Comparison of ENCODE assay signal across 27 cellular contexts in the genomic region with DNA sequence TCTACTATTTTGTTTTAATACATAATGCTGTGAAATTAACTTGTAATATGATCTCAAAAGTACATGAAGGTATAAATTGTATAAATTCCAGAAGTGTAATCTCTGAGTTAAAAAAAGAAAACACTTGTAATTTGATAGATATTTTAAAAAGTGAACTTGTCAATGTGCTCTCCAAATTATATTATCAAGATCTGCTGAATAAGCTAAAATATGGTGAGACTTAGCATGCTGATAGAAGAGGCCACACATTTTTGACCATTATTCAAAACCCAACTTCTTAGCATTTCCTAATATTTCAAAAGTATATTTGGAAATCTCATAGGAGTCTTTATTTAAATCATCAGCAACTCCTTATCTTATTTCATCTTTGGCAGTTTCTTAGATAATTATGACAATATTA.
DNase-seq lines count a peak whose midpoint lies in the region; ATAC-seq, FAIRE-seq and TF ChIP-seq lines count a peak whose summit lies in the region.
"Had no signal": no experiment of that assay in that cellular context is flagged by ENCODE, and none has a peak within 500 bp of the region (broad histone marks: within the 10 kb centered on the region; RNA-seq: fewer than 3 reads in every experiment).

No MANE protein-coding gene starts in this region.

- H3K27me3 ChIP-seq in IMR-90 (ENCODE audit: control insufficient read depth, insufficient read depth, low read length): no peaks in the 10 kb centered on the region
- no peaks in the 10 kb centered on the region for H3K27me3 ChIP-seq in K562 (ENCODE audit: control insufficient read depth in 2 of 2, insufficient read depth in 2 of 2, low read length in 2 of 2)
- H3K27me3 ChIP-seq in pancreas: no peaks in the 10 kb centered on the region
- no peaks in the 10 kb centered on the region for H3K27me3 ChIP-seq in CD8-positive, alpha-beta T cell (ENCODE audit: insufficient read depth, low read length)
- H3K27me3 ChIP-seq: BLaER1 treated with 17β-estradiol and CSF1 and Interleukin-3, amounts not matched to agents 10 nM and 100 nM had no signal

- no peak overlapping the region for H4K8ac ChIP-seq in IMR-90 (ENCODE audit: low read depth in 2 of 2, low read length in 2 of 2)

- no peak overlapping the region for H3K4me3 ChIP-seq in A549
- H3K4me3 ChIP-seq in IMR-90 (ENCODE audit: insufficient read depth, low read depth, low read length): no peak overlapping the region
- H3K4me3 ChIP-seq in K562: no peak overlapping the region
- no peak overlapping the region for H3K4me3 ChIP-seq in pancreas
- no peak overlapping the region for H3K4me3 ChIP-seq in CD8-positive, alpha-beta T cell (ENCODE audit: low read depth, low read length)
- H3K4me3 ChIP-seq: BLaER1 treated with 17β-estradiol and CSF1 and Interleukin-3, amounts not matched to agents 10 nM and 100 nM; GM12878 had no signal

- TF ChIP-seq RAD21 in A549 (conservative IDR thresholded peaks at IDR 0.05 in 1 of 2, IDR thresholded peaks at IDR 0.05 in 1 of 2): no peak
- no peak for TF ChIP-seq RAD21 in IMR-90 (IDR thresholded peaks at IDR 0.05; ENCODE audit: low read length)
- TF ChIP-seq RAD21 in K562 (CRISPR knock-in tag; conservative IDR thresholded peaks at IDR 0.05 in 1 of 2, IDR thresholded peaks at IDR 0.05 in 1 of 2): no peak

- H3K4me1 Mint-ChIP-seq in CD8-positive, alpha-beta T cell (ENCODE audit: low read depth): no peaks in the 10 kb centered on the region
- H3K4me1 Mint-ChIP-seq: CD8-positive, alpha-beta memory T cell had no signal

- H4K5ac ChIP-seq in IMR-90 (ENCODE audit: low read depth, low read length): no peak overlapping the region

- no peak overlapping the region for H3K4me3 Mint-ChIP-seq in CD8-positive, alpha-beta T cell
- H3K4me3 Mint-ChIP-seq: B cell; CD4-positive, alpha-beta T cell; CD8-positive, alpha-beta memory T cell had no signal

- H3K18ac ChIP-seq in IMR-90 (ENCODE audit: low read depth, low read length): no peak overlapping the region

- no peak overlapping the region for H4K91ac ChIP-seq in IMR-90 (ENCODE audit: insufficient read depth, low read depth, low read length)

- no peak overlapping the region for H3K14ac ChIP-seq in IMR-90 (replicated peaks; ENCODE audit: low read depth, low read length)

- no peak overlapping the region for H2BK15ac ChIP-seq in IMR-90 (ENCODE audit: low read depth, low read length)

- no peak for ATAC-seq in A549
- ATAC-seq in IMR-90 (ENCODE audit: low read depth): no peak
- no peak for ATAC-seq in K562
- no peak for ATAC-seq in pancreas
- ATAC-seq in CD8-positive, alpha-beta T cell: no peak
- ATAC-seq: GM12878 had no signal

- no peak overlapping the region for H3K27ac ChIP-seq in A549
- H3K27ac ChIP-seq in IMR-90 (ENCODE audit: insufficient read depth, low read length): no peak overlapping the region
- no peak overlapping the region for H3K27ac ChIP-seq in K562 (ENCODE audit: extremely low read depth, low read depth, low read length)
- H3K27ac ChIP-seq in pancreas: no peak overlapping the region
- no peak overlapping the region for H3K27ac ChIP-seq in CD8-positive, alpha-beta T cell (ENCODE audit: low read depth, low read length)
- H3K27ac ChIP-seq: BLaER1 treated with 17β-estradiol and CSF1 and Interleukin-3, amounts not matched to agents 10 nM and 100 nM; C4-2B had no signal

- DNase-seq in A549 (ENCODE audit: low read depth in 1 of 2, low spot score in 1 of 2) (no peak), IMR-90 (no peak), K562 (ENCODE audit: extremely low read depth in 1 of 4, low spot score in 3 of 4) (no peak), pancreas (no peak), mucosa of gallbladder (ENCODE audit: low spot score) (no peak)
- no peak for DNase-seq in activated CD4-positive, alpha-beta T cell treated with anti-CD3 and anti-CD28 coated beads, Interleukin-2, amount 50 U/mL, for 1 hour
- DNase-seq in CD8-positive, alpha-beta T cell: no peak
- DNase-seq: 8988T; AML-193; CD4-positive, alpha-beta T cell; CD8-positive, alpha-beta memory T cell; COR-L47; DMS 273 treated with DMSO at 0.1 percent for 48 hours; DMS153; DMS53; DMS79; DND-41; EL; GDM1 had no signal

- POLR2A ChIA-PET in A549 (lab: Yijun Ruan, JAX) (no interaction called here), IMR-90 (lab: Charles Lee; ENCODE audit: unreplicated experiment) (no interaction called here), K562 (lab: Yijun Ruan, JAX) (no interaction called here)
- POLR2A ChIA-PET in CD8-positive, alpha-beta T cell (lab: Charles Lee): no interaction called here

- H2AK5ac ChIP-seq in IMR-90 (ENCODE audit: low read depth, low read length): no peak overlapping the region

- H3K56ac ChIP-seq in IMR-90 (ENCODE audit: extremely low read depth, insufficient read depth, low read length): no peak overlapping the region

- FAIRE-seq in A549 (lab: Jason Lieb, UNC) (no peak), K562 (lab: Jason Lieb, UNC) (no peak), pancreas (lab: Jason Lieb, UNC) (peak; percentile 39)
- FAIRE-seq: A204.1, GM12878, GM12892, GM18507, GM19239 had no signal

- no peaks in the 10 kb centered on the region for H4K20me1 ChIP-seq in IMR-90 (ENCODE audit: insufficient read depth, low read length)
- no peaks in the 10 kb centered on the region for H4K20me1 ChIP-seq in K562 (replicated peaks; ENCODE audit: control insufficient read depth, insufficient read depth, low read length)
- H4K20me1 ChIP-seq: BLaER1 treated with 17β-estradiol and CSF1 and Interleukin-3, amounts not matched to agents 10 nM and 100 nM had no signal

- in situ Hi-C loops in IMR-90 (cut with MboI; ENCODE audit: low sequenced_read_pairs): no loop called here
- in situ Hi-C loops in K562 (cut with MboI): no loop called here

- H3K4me2 ChIP-seq in A549: no peak overlapping the region
- no peak overlapping the region for H3K4me2 ChIP-seq in IMR-90 (ENCODE audit: low read depth, low read length)
- H3K4me2 ChIP-seq in K562 (ENCODE audit: insufficient read depth, low read length): no peak overlapping the region
- H3K4me2 ChIP-seq: BLaER1 treated with 17β-estradiol and CSF1 and Interleukin-3, amounts not matched to agents 10 nM and 100 nM had no signal

- H3K36me3 Mint-ChIP-seq in CD8-positive, alpha-beta T cell: no peaks in the 10 kb centered on the region
- H3K36me3 Mint-ChIP-seq: CD8-positive, alpha-beta memory T cell had no signal

- dilution Hi-C loops in IMR-90 (cut with HindIII; ENCODE audit: low sequenced_read_pairs, unreplicated experiment): no loop called here

- H3K79me1 ChIP-seq in IMR-90 (ENCODE audit: low read depth in 1 of 2, low read length in 2 of 2): no peaks in the 10 kb centered on the region

- no peak overlapping the region for H3K23ac ChIP-seq in IMR-90 (ENCODE audit: low read depth, low read length)

- no peak overlapping the region for H2BK5ac ChIP-seq in IMR-90 (ENCODE audit: low read depth, low read length, poor library complexity, severe bottlenecking)

- H3K4ac ChIP-seq in IMR-90 (ENCODE audit: low read depth, low read length): no peak overlapping the region

- no peak overlapping the region for H2BK120ac ChIP-seq in IMR-90 (ENCODE audit: low read depth, low read length)

- TF ChIP-seq EP300 in A549 (IDR thresholded peaks at IDR 0.05) (no peak), K562 (IDR thresholded peaks at IDR 0.05; ENCODE audit: low read length) (no peak)

- intact Hi-C loops in IMR-90 (cut with micrococcal nuclease) (no loop called here), K562 (cut with micrococcal nuclease) (no loop called here), pancreas (cut with DNase I) (no loop called here)
- intact Hi-C loops in CD8-positive, alpha-beta T cell (cut with DNase I, micrococcal nuclease): loop anchor here in 1 of 2 experiments (10.0 kb wide), 1 partner anchor 150 kb away; no protein-coding TSS in a partner anchor

- H3K9me3 ChIP-seq in A549 (0 out of 3 replicates have a peak, but pooled peaks cover 7% of the 10 kb centered on the region), IMR-90 (ENCODE audit: control insufficient read depth, insufficient read depth, low read length) (no peaks in the 10 kb centered on the region), K562 (replicated peaks; ENCODE audit: control insufficient read depth, insufficient read depth, low read depth, low read length) (no peaks in the 10 kb centered on the region), pancreas (no peaks in the 10 kb centered on the region)
- no peaks in the 10 kb centered on the region for H3K9me3 ChIP-seq in CD8-positive, alpha-beta T cell (ENCODE audit: low read length)

- H3K9me1 ChIP-seq in IMR-90 (ENCODE audit: insufficient read depth, low read length) (no peaks in the 10 kb centered on the region), K562 (ENCODE audit: control insufficient read depth, insufficient read depth, low read length) (no peaks in the 10 kb centered on the region)

- no peak overlapping the region for H2BK20ac ChIP-seq in IMR-90 (ENCODE audit: low read depth, low read length)

- BruUV-seq in IMR-90 (replicated peaks; lab: Mats Ljungman, UMichigan): no TSS peak
- no TSS peak for BruUV-seq in K562 (replicated peaks; lab: Mats Ljungman, UMichigan)

- no peaks in the 10 kb centered on the region for H3K79me2 ChIP-seq in K562 (ENCODE audit: control insufficient read depth, insufficient read depth, low read length)

- H3K27me3 Mint-ChIP-seq in CD8-positive, alpha-beta T cell (ENCODE audit: low read depth): no peaks in the 10 kb centered on the region
- H3K27me3 Mint-ChIP-seq: B cell; CD4-positive, alpha-beta T cell had no signal

- H3K36me3 ChIP-seq in IMR-90 (ENCODE audit: control insufficient read depth, insufficient read depth, low read length) (no peaks in the 10 kb centered on the region), K562 (ENCODE audit: control insufficient read depth, insufficient read depth, low read length) (no peaks in the 10 kb centered on the region), pancreas (no peaks in the 10 kb centered on the region)
- H3K36me3 ChIP-seq in CD8-positive, alpha-beta T cell (ENCODE audit: insufficient read depth, low read length): no peaks in the 10 kb centered on the region
- H3K36me3 ChIP-seq: BLaER1 treated with 17β-estradiol and CSF1 and Interleukin-3, amounts not matched to agents 10 nM and 100 nM had no signal

- no peak for TF ChIP-seq CTCF in A549 (IDR thresholded peaks at IDR 0.05)
- TF ChIP-seq CTCF in IMR-90 (conservative IDR thresholded peaks at IDR 0.05; ENCODE audit: low read depth, low read length): no peak
- no peak for TF ChIP-seq CTCF in K562 (IDR thresholded peaks at IDR 0.05 in 2 of 3, conservative IDR thresholded peaks at IDR 0.05 in 1 of 3; ENCODE audit: insufficient read depth in 2 of 3, low read depth in 1 of 3, low read length in 3 of 3)
- no peak for TF ChIP-seq CTCF in pancreas (IDR thresholded peaks at IDR 0.05)
- TF ChIP-seq CTCF in CD8-positive, alpha-beta T cell (IDR thresholded peaks at IDR 0.05): no peak

- no peak overlapping the region for H3K27ac Mint-ChIP-seq in CD8-positive, alpha-beta T cell
- H3K27ac Mint-ChIP-seq: B cell; CD4-positive, alpha-beta T cell; CD8-positive, alpha-beta memory T cell had no signal

- no peaks in the 10 kb centered on the region for H3K4me1 ChIP-seq in A549
- no peaks in the 10 kb centered on the region for H3K4me1 ChIP-seq in IMR-90 (ENCODE audit: control insufficient read depth, insufficient read depth, low read length)
- H3K4me1 ChIP-seq in K562 (replicated peaks in 1 of 2; ENCODE audit: control insufficient read depth in 2 of 2, insufficient read depth in 2 of 2, low read length in 2 of 2): no peaks in the 10 kb centered on the region
- H3K4me1 ChIP-seq in pancreas: no peaks in the 10 kb centered on the region
- no peaks in the 10 kb centered on the region for H3K4me1 ChIP-seq in CD8-positive, alpha-beta T cell (ENCODE audit: insufficient read depth, low read length)

- no peak overlapping the region for H2AK9ac ChIP-seq in IMR-90 (replicated peaks; ENCODE audit: low read depth, low read length, poor library complexity)

- no peak overlapping the region for H2AFZ ChIP-seq in IMR-90 (replicated peaks; ENCODE audit: low read length, poor library complexity)
- H2AFZ ChIP-seq in K562 (ENCODE audit: low read depth, low read length): no peak overlapping the region

- H3K9me3 Mint-ChIP-seq in CD8-positive, alpha-beta T cell: peaks cover 12% of the 10 kb centered on the region

- CTCF ChIA-PET in A549 (lab: Yijun Ruan, JAX): no interaction called here
- CTCF ChIA-PET in IMR-90 (lab: Yijun Ruan, JAX): no interaction called here
- CTCF ChIA-PET in K562 (lab: Yijun Ruan, JAX; ENCODE audit: low intra/inter-chr PET ratio): no interaction called here
- CTCF ChIA-PET in CD8-positive, alpha-beta T cell (lab: Charles Lee): no interaction called here

- TF ChIP-seq POLR2A in A549 (IDR thresholded peaks at IDR 0.05; ENCODE audit: low read length) (no peak), IMR-90 (IDR thresholded peaks at IDR 0.05; ENCODE audit: low read depth, low read length) (no peak), K562 (conservative IDR thresholded peaks at IDR 0.05) (no peak)

- H3K9ac ChIP-seq in IMR-90 (ENCODE audit: low read depth, low read length): no peak overlapping the region
- H3K9ac ChIP-seq in K562 (ENCODE audit: insufficient read depth in 1 of 2, low read depth in 2 of 2, low read length in 2 of 2): no peak overlapping the region
- H3K9ac ChIP-seq: BLaER1 treated with 17β-estradiol and CSF1 and Interleukin-3, amounts not matched to agents 10 nM and 100 nM had no signal

Comparison
In these comparisons a context has a peak if more than half of its experiments do, and no peak if none do; other contexts are left out.
1. Of the 35 proteins assayed by ChIP-seq in both K562 and A549: peak only in K562: none; only in A549: MAFK; in both: none; in neither: 34.